Comparison of ENCODE assay signal across 1 cellular context in genomic region chr5:180815241-180816031, GRCh38.
TF ChIP-seq lines count a peak whose summit lies in the region.

No MANE protein-coding gene starts in this region.

TF ChIP-seq in K562, 482 proteins besides CTCF, POLR2A, EP300 and RAD21:
- no peak for TF ChIP-seq LEF1 (IDR thresholded peaks at IDR 0.05)
- TF ChIP-seq, protein P1, sequence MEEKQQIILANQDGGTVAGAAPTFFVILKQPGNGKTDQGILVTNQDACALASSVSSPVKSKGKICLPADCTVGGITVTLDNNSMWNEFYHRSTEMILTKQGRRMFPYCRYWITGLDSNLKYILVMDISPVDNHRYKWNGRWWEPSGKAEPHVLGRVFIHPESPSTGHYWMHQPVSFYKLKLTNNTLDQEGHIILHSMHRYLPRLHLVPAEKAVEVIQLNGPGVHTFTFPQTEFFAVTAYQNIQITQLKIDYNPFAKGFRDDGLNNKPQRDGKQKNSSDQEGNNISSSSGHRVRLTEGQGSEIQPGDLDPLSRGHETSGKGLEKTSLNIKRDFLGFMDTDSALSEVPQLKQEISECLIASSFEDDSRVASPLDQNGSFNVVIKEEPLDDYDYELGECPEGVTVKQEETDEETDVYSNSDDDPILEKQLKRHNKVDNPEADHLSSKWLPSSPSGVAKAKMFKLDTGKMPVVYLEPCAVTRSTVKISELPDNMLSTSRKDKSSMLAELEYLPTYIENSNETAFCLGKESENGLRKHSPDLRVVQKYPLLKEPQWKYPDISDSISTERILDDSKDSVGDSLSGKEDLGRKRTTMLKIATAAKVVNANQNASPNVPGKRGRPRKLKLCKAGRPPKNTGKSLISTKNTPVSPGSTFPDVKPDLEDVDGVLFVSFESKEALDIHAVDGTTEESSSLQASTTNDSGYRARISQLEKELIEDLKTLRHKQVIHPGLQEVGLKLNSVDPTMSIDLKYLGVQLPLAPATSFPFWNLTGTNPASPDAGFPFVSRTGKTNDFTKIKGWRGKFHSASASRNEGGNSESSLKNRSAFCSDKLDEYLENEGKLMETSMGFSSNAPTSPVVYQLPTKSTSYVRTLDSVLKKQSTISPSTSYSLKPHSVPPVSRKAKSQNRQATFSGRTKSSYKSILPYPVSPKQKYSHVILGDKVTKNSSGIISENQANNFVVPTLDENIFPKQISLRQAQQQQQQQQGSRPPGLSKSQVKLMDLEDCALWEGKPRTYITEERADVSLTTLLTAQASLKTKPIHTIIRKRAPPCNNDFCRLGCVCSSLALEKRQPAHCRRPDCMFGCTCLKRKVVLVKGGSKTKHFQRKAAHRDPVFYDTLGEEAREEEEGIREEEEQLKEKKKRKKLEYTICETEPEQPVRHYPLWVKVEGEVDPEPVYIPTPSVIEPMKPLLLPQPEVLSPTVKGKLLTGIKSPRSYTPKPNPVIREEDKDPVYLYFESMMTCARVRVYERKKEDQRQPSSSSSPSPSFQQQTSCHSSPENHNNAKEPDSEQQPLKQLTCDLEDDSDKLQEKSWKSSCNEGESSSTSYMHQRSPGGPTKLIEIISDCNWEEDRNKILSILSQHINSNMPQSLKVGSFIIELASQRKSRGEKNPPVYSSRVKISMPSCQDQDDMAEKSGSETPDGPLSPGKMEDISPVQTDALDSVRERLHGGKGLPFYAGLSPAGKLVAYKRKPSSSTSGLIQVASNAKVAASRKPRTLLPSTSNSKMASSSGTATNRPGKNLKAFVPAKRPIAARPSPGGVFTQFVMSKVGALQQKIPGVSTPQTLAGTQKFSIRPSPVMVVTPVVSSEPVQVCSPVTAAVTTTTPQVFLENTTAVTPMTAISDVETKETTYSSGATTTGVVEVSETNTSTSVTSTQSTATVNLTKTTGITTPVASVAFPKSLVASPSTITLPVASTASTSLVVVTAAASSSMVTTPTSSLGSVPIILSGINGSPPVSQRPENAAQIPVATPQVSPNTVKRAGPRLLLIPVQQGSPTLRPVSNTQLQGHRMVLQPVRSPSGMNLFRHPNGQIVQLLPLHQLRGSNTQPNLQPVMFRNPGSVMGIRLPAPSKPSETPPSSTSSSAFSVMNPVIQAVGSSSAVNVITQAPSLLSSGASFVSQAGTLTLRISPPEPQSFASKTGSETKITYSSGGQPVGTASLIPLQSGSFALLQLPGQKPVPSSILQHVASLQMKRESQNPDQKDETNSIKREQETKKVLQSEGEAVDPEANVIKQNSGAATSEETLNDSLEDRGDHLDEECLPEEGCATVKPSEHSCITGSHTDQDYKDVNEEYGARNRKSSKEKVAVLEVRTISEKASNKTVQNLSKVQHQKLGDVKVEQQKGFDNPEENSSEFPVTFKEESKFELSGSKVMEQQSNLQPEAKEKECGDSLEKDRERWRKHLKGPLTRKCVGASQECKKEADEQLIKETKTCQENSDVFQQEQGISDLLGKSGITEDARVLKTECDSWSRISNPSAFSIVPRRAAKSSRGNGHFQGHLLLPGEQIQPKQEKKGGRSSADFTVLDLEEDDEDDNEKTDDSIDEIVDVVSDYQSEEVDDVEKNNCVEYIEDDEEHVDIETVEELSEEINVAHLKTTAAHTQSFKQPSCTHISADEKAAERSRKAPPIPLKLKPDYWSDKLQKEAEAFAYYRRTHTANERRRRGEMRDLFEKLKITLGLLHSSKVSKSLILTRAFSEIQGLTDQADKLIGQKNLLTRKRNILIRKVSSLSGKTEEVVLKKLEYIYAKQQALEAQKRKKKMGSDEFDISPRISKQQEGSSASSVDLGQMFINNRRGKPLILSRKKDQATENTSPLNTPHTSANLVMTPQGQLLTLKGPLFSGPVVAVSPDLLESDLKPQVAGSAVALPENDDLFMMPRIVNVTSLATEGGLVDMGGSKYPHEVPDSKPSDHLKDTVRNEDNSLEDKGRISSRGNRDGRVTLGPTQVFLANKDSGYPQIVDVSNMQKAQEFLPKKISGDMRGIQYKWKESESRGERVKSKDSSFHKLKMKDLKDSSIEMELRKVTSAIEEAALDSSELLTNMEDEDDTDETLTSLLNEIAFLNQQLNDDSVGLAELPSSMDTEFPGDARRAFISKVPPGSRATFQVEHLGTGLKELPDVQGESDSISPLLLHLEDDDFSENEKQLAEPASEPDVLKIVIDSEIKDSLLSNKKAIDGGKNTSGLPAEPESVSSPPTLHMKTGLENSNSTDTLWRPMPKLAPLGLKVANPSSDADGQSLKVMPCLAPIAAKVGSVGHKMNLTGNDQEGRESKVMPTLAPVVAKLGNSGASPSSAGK (IDR thresholded peaks at IDR 0.05): 0 out of 2 replicates have a peak, but pooled peaks have one; percentile 27
- TF ChIP-seq USF2 (CRISPR knock-in tag; IDR thresholded peaks at IDR 0.05): 0 out of 2 replicates have a peak, but pooled peaks have one; percentile 28
- TF ChIP-seq, protein P2, sequence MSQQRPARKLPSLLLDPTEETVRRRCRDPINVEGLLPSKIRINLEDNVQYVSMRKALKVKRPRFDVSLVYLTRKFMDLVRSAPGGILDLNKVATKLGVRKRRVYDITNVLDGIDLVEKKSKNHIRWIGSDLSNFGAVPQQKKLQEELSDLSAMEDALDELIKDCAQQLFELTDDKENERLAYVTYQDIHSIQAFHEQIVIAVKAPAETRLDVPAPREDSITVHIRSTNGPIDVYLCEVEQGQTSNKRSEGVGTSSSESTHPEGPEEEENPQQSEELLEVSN (IDR thresholded peaks at IDR 0.05; ENCODE audit: borderline replicate concordance in 1 of 2, extremely low read depth in 1 of 2, insufficient read depth in 1 of 2, insufficient read length in 1 of 2, low read depth in 1 of 2, low read length in 1 of 2, poor library complexity in 1 of 2, severe bottlenecking in 1 of 2): peak in 1 of 2 experiments; percentile 37
- 0 out of 2 replicates have a peak, but pooled peaks have one; percentile 7 for TF ChIP-seq ARID1B (IDR thresholded peaks at IDR 0.05)
- no peak for TF ChIP-seq HDAC6 (IDR thresholded peaks at IDR 0.05; ENCODE audit: low read depth, low read length)
- peak; percentile 81; the same call in 1 of the 2 replicates for TF ChIP-seq SPI1 (IDR thresholded peaks at IDR 0.05; ENCODE audit: borderline replicate concordance, low read depth, low read length)
- peak; percentile 43; the same call in 1 of the 2 replicates for TF ChIP-seq L3MBTL2 (IDR thresholded peaks at IDR 0.05)
- no peak for TF ChIP-seq NEUROD1 (IDR thresholded peaks at IDR 0.05; ENCODE audit: borderline replicate concordance, low read depth, low read length, partially characterized antibody)
- TF ChIP-seq PRDM10 (IDR thresholded peaks at IDR 0.05; ENCODE audit: partially characterized antibody): peak; percentile 47
